8 cellular contexts compared by ENCODE assay signal in the genomic region with DNA sequence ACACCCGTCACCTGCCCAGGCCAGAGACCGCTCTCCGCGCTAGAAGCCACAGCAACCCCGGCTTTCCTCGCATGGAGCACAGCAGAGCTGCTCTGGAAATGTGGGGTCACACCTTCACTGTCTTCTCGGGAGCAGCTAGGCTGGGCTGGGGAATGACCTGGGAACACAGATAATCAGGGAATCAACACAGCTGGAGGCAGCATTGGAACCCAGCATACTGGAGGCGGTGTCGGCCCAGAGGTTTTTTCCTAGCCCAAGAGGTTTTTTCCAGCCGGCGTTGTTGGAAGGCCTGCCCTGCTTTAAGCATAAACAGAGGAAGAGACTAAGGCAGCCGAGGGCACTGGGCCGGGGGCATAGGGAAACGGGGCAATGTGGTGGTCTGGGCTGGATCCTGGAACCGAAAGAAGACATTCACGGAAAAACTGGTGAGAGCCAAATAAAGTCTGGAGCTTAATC. TPM values are rescaled to one million over a fixed set of nuclear protein-coding genes. Genes with fewer than 3 reads are reported as not detected.
DNase-seq lines count a peak whose midpoint lies in the region; ATAC-seq, FAIRE-seq and TF ChIP-seq lines count a peak whose summit lies in the region.

No MANE protein-coding gene starts in this region.

- in situ Hi-C loops in HepG2 (cut with HindIII; ENCODE audit: extremely low pct_ligation_motif_present, low pct_unique_long_range_greater_than_20kb), result no loop called here

- peak overlapping the region; percentile 98 for H3K4me2 ChIP-seq in HepG2 (ENCODE audit: low read depth, low read length)

- H3K27ac ChIP-seq in HepG2 (ENCODE audit: extremely low read length, insufficient read depth, low read length) (peak overlapping the region; percentile 75), thymus (ENCODE audit: low read depth) (peak overlapping the region; percentile 48)

- H3K36me3 ChIP-seq in HepG2 (replicated peaks in 1 of 2; ENCODE audit: control insufficient read depth in 1 of 2, insufficient read depth in 2 of 2, low read length in 2 of 2) (peaks cover 8 to 20% of the 10 kb centered on the region in 2 experiments; a peak in 4 of 5 replicates), thymus (ENCODE audit: control insufficient read depth, insufficient read depth) (peaks cover 8% of the 10 kb centered on the region)

- peaks cover 17% of the 10 kb centered on the region for H3K4me1 Mint-ChIP-seq in activated T-cell treated with anti-CD3 and anti-CD28 coated beads, Interleukin-2, amount 50 U/mL, for 72 hours (ENCODE audit: low read depth)

- no peaks in the 10 kb centered on the region; a peak in 1 of 5 replicates for H3K27me3 ChIP-seq in HepG2 (ENCODE audit: control insufficient read depth in 1 of 2, insufficient read depth in 2 of 2, low read length in 2 of 2)
- no peaks in the 10 kb centered on the region for H3K27me3 ChIP-seq in thymus (ENCODE audit: control insufficient read depth, insufficient read depth)

- POLR2A ChIA-PET in HepG2 (lab: Yijun Ruan, JAX), result interaction anchor here (1.3 to 2.8 kb wide), 2 partner anchors 29 to 74 kb away, joined by 4 to 12 read pairs; a partner anchor contains a TSS

- H3K9me3 Mint-ChIP-seq in activated T-cell treated with anti-CD3 and anti-CD28 coated beads, Interleukin-2, amount 50 U/mL, for 72 hours, result no peaks in the 10 kb centered on the region

- H3K4me3 ChIP-seq in HepG2 (replicated peaks in 1 of 3; ENCODE audit: insufficient read depth in 1 of 3, low read depth in 2 of 3, low read length in 3 of 3) (peak overlapping the region; percentile 40 to 85 (median 75); a peak in 4 of 6 replicates), thymus (ENCODE audit: low read length) (no peak overlapping the region)

- TF ChIP-seq EP300 in HepG2 (IDR thresholded peaks at IDR 0.05; ENCODE audit: low read depth in 2 of 2, low read length in 2 of 2) (no peak), HepG2 (CRISPR knock-in tag; IDR thresholded peaks at IDR 0.05; ENCODE audit: borderline replicate concordance) (no peak)

- TF ChIP-seq POLR2A in HepG2 (IDR thresholded peaks at IDR 0.05; ENCODE audit: insufficient read depth in 1 of 2, low read depth in 2 of 2, low read length in 2 of 2), result peak in 1 of 2 experiments; percentile 45; a peak in 1 of 4 replicates

- no peaks in the 10 kb centered on the region for H4K20me1 ChIP-seq in HepG2 (ENCODE audit: insufficient read depth, low read length)

- intact Hi-C loops in HepG2 (cut with micrococcal nuclease; ENCODE audit: unreplicated experiment), result loop anchor here (10.0 kb wide), 1 partner anchor 108 kb away; no protein-coding TSS in a partner anchor

- H3K27ac Mint-ChIP-seq in activated T-cell treated with anti-CD3 and anti-CD28 coated beads, Interleukin-2, amount 50 U/mL, for 72 hours, result no peak overlapping the region

- H3K36me3 Mint-ChIP-seq in activated T-cell treated with anti-CD3 and anti-CD28 coated beads, Interleukin-2, amount 50 U/mL, for 72 hours (ENCODE audit: insufficient read depth in 2 of 2), result peaks cover 0 to 1% of the 10 kb centered on the region in 2 donors

- H3K4me3 Mint-ChIP-seq in activated T-cell treated with anti-CD3 and anti-CD28 coated beads, Interleukin-2, amount 50 U/mL, for 72 hours, result peak overlapping the region; percentile 39 to 73

- no peak for ATAC-seq in activated T-cell treated with anti-CD3 and anti-CD28 coated beads, Interleukin-2, amount 50 U/mL, for 72 hours (replicated peaks in 1 of 2)
- ATAC-seq in HepG2 (no peak; the same call in 2 of the 3 replicates), esophagus mucosa (no peak)

- peak; percentile 23 for FAIRE-seq in HepG2 (lab: Jason Lieb, UNC)

- TF ChIP-seq CTCF in HepG2 (CRISPR knock-in tag; IDR thresholded peaks at IDR 0.05), result peak; percentile 26; the same call in 1 of the 2 replicates

- H3K4me1 ChIP-seq in HepG2 (ENCODE audit: insufficient read depth, low read length) (peaks cover 38% of the 10 kb centered on the region), thymus (ENCODE audit: control insufficient read depth, insufficient read depth, low read length) (peaks cover 12% of the 10 kb centered on the region)

- peaks cover 21% of the 10 kb centered on the region for H3K79me2 ChIP-seq in HepG2 (ENCODE audit: insufficient read depth, low read length)

- H3K9me3 ChIP-seq in HepG2 (ENCODE audit: low read length) (no peaks in the 10 kb centered on the region), thymus (ENCODE audit: control insufficient read depth) (peaks cover 3% of the 10 kb centered on the region)

- peak overlapping the region; percentile 88 for H3K9ac ChIP-seq in HepG2 (ENCODE audit: insufficient read depth, low read depth, low read length)

- TSS peak; percentile 94 for BruUV-seq in HepG2 (replicated peaks; lab: Mats Ljungman, UMichigan)

- DNase-seq in NCI-H82 (lab: John Stamatoyannopoulos, UW), result peak; percentile 55
- DNase-seq in NCI-H82 treated with DMSO at 0.1 percent for 48 hours (lab: John Stamatoyannopoulos, UW; ENCODE audit: unreplicated experiment), result no peak
- no peak for DNase-seq in activated T-cell treated with anti-CD3 and anti-CD28 coated beads, Interleukin-2, amount 50 U/mL, for 72 hours
- no peak for DNase-seq in HepG2 (ENCODE audit: low spot score)
- no peak for DNase-seq in NCI-H524 treated with DMSO at 0.1 percent for 48 hours (lab: John Stamatoyannopoulos, UW)
- DNase-seq in epidermal melanocyte (ENCODE audit: insufficient read length, low spot score), result no peak

- H2AFZ ChIP-seq in HepG2 (ENCODE audit: low read length), result no peak overlapping the region

- TF ChIP-seq RAD21 in HepG2 (CRISPR knock-in tag; IDR thresholded peaks at IDR 0.05), result no peak

- no peaks in the 10 kb centered on the region for H3K27me3 Mint-ChIP-seq in activated T-cell treated with anti-CD3 and anti-CD28 coated beads, Interleukin-2, amount 50 U/mL, for 72 hours (ENCODE audit: low read depth)

- CTCF ChIA-PET in HepG2 (lab: Yijun Ruan, JAX; ENCODE audit: low intra/inter-chr PET ratio, low total read pairs), result no interaction called here

- 16% methylated on average over 6 of the region's 16 CpGs for WGBS in HepG2 (ENCODE audit: low lambda C conversion rate)
- 89% methylated on average over 16 of the region's 16 CpGs for WGBS in thymus

TF ChIP-seq in HepG2, 621 proteins besides CTCF, POLR2A, EP300 and RAD21 (continues in another document):
- TF ChIP-seq ZFP37 (CRISPR knock-in tag; IDR thresholded peaks at IDR 0.05; ENCODE audit: borderline replicate concordance) (no peak), HDAC2 (CRISPR knock-in tag; IDR thresholded peaks at IDR 0.05) (peak; percentile 3; the same call in 1 of the 2 replicates), ZSCAN12 (CRISPR knock-in tag; IDR thresholded peaks at IDR 0.05) (no peak)

RNA-seq across cellular contexts. Expression of a gene that starts 0.8 kb away (rescaled TPM):
- 1 to 10 TPM; 6.8 to 8.0 TPM for total RNA-seq in activated T-cell treated with anti-CD3 and anti-CD28 coated beads, Interleukin-2, amount 50 U/mL, for 72 hours
- total RNA-seq in HepG2 (2016; rRNA removed; fragmentation: Illumina TruSeq; extraction: Trizol) (6.4 and 11.4 TPM in 2 replicates), esophagus mucosa (0.44 TPM)
- 3.0 and 3.5 TPM in 2 replicates for total RNA-seq in HepG2 (2016; cell fraction: cytosol; rRNA removed; fragmentation: Illumina TruSeq; extraction: Trizol; ENCODE audit: low read depth)
- 5.8 and 11.8 TPM in 2 replicates for total RNA-seq in HepG2 (2016; cell fraction: insoluble cytoplasmic fraction; rRNA removed; fragmentation: Illumina TruSeq; extraction: Trizol)
- 9.3 and 9.7 TPM in 2 replicates for total RNA-seq in HepG2 (2016; cell fraction: membrane; rRNA removed; fragmentation: Illumina TruSeq; extraction: Trizol)
- total RNA-seq in HepG2 (2016; cell fraction: nucleus; rRNA removed; fragmentation: Illumina TruSeq; extraction: Trizol), result 10.6 and 11.8 TPM in 2 replicates
- polyA plus RNA-seq in HepG2 (2011; rRNA removed) (4.8 and 5.2 TPM in 2 replicates), thymus (3.8 TPM)
- polyA plus RNA-seq in HepG2 (2011; cell fraction: cytosol; rRNA removed), result 4.0 and 4.1 TPM in 2 replicates
- polyA plus RNA-seq in HepG2 (2011; cell fraction: nucleus; rRNA removed), result 3.9 and 4.4 TPM in 2 replicates
- polyA plus RNA-seq in HepG2 (2012), result 4.5 and 5.6 TPM in 2 replicates
- polyA plus RNA-seq in HepG2 (2016; cell fraction: cytosol; fragmentation: Illumina TruSeq; extraction: Trizol; ENCODE audit: low read depth), result 1.8 and 2.0 TPM in 2 replicates
- polyA plus RNA-seq in HepG2 (2016; cell fraction: insoluble cytoplasmic fraction; fragmentation: Illumina TruSeq; extraction: Trizol; ENCODE audit: low read depth), result 5.1 and 5.4 TPM in 2 replicates
- 3.9 and 4.0 TPM in 2 replicates for polyA plus RNA-seq in HepG2 (2016; cell fraction: membrane; fragmentation: Illumina TruSeq; extraction: Trizol; ENCODE audit: low read depth)
- 17.5 and 18.2 TPM in 2 replicates for polyA plus RNA-seq in HepG2 (2016; cell fraction: nucleus; fragmentation: Illumina TruSeq; extraction: Trizol; ENCODE audit: insufficient read depth, low read depth)
- 7.8 TPM in 2 replicates for polyA minus RNA-seq in HepG2 (2011; rRNA and poly(A)+ RNA removed; ENCODE audit: low replicate concordance)
- polyA minus RNA-seq in HepG2 (2011; cell fraction: cytosol; rRNA and poly(A)+ RNA removed), result 3.1 and 3.6 TPM in 2 replicates
- polyA minus RNA-seq in HepG2 (2011; cell fraction: nucleus; rRNA and poly(A)+ RNA removed), result 4.5 and 6.3 TPM in 2 replicates

RNA-seq across cellular contexts. Expression of a gene that starts 30.0 kb away (rescaled TPM):
- 10 to 100 TPM; 27.3 to 29.2 TPM for total RNA-seq in activated T-cell treated with anti-CD3 and anti-CD28 coated beads, Interleukin-2, amount 50 U/mL, for 72 hours
- total RNA-seq in HepG2 (2016; rRNA removed; fragmentation: Illumina TruSeq; extraction: Trizol), result 21.8 and 24.9 TPM in 2 replicates
- 6.3 and 6.9 TPM in 2 replicates for total RNA-seq in HepG2 (2016; cell fraction: cytosol; rRNA removed; fragmentation: Illumina TruSeq; extraction: Trizol; ENCODE audit: low read depth)
- 21.4 and 25.3 TPM in 2 replicates for total RNA-seq in HepG2 (2016; cell fraction: insoluble cytoplasmic fraction; rRNA removed; fragmentation: Illumina TruSeq; extraction: Trizol)
- total RNA-seq in HepG2 (2016; cell fraction: membrane; rRNA removed; fragmentation: Illumina TruSeq; extraction: Trizol), result 12.0 and 12.3 TPM in 2 replicates
- total RNA-seq in HepG2 (2016; cell fraction: nucleus; rRNA removed; fragmentation: Illumina TruSeq; extraction: Trizol), result 19.9 and 26.2 TPM in 2 replicates
- polyA plus RNA-seq in HepG2 (2011; rRNA removed), result 16.6 and 20.2 TPM in 2 replicates
- 9.1 and 11.6 TPM in 2 replicates for polyA plus RNA-seq in HepG2 (2011; cell fraction: cytosol; rRNA removed)
- 35.9 and 37.1 TPM in 2 replicates for polyA plus RNA-seq in HepG2 (2011; cell fraction: nucleus; rRNA removed)
- 13.4 and 13.9 TPM in 2 replicates for polyA plus RNA-seq in HepG2 (2012)
- polyA plus RNA-seq in HepG2 (2016; cell fraction: cytosol; fragmentation: Illumina TruSeq; extraction: Trizol; ENCODE audit: low read depth), result 1.3 and 1.9 TPM in 2 replicates
- 12.1 and 14.3 TPM in 2 replicates for polyA plus RNA-seq in HepG2 (2016; cell fraction: insoluble cytoplasmic fraction; fragmentation: Illumina TruSeq; extraction: Trizol; ENCODE audit: low read depth)
- 3.4 TPM in 2 replicates for polyA plus RNA-seq in HepG2 (2016; cell fraction: membrane; fragmentation: Illumina TruSeq; extraction: Trizol; ENCODE audit: low read depth)
- 41.6 and 44.8 TPM in 2 replicates for polyA plus RNA-seq in HepG2 (2016; cell fraction: nucleus; fragmentation: Illumina TruSeq; extraction: Trizol; ENCODE audit: insufficient read depth, low read depth)
- polyA minus RNA-seq in HepG2 (2011; rRNA and poly(A)+ RNA removed; ENCODE audit: low replicate concordance), result 28.0 and 42.8 TPM in 2 replicates
- polyA minus RNA-seq in HepG2 (2011; cell fraction: cytosol; rRNA and poly(A)+ RNA removed), result 9.6 and 9.9 TPM in 2 replicates
- 25.4 and 26.4 TPM in 2 replicates for polyA minus RNA-seq in HepG2 (2011; cell fraction: nucleus; rRNA and poly(A)+ RNA removed)
- 14.4 TPM for polyA plus RNA-seq in thymus
- total RNA-seq in esophagus mucosa, result 16.5 TPM
